In the genomic region with DNA sequence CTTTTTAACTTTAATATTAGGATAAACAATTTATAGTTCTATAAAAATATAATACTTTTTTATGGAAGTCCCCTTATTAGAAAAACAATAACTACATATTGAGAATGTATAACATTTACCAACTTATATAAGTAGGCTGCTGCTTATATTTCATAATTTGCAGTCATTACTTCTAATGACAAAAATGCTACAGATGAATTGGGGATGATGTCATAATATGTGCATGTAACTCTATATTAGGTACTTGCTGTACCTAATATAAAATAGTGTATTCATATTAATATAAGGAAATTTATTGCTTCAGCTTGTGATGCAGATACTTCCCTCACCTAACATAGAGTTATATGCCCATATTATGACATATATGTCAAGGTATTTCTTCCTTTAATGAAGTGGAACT, we compare ENCODE assay signal across 7 cellular contexts.
"Had no signal": no experiment of that assay in that cellular context is flagged by ENCODE, and none has a peak within 500 bp of the region (broad histone marks: within the 10 kb centered on the region; RNA-seq: fewer than 3 reads in every experiment).

No MANE protein-coding gene starts in this region.

- H3K27ac ChIP-seq: HL-60, KMS-11 had no signal

- H3K4me2 ChIP-seq: KMS-11 had no signal

- DNase-seq: IMR-90, KBM-7, KG1 had no signal

- H3K9ac ChIP-seq: KMS-11 had no signal

- FAIRE-seq: HTR-8/SVneo, K562 had no signal

- H3K4me3 ChIP-seq: K562 had no signal

- ATAC-seq: K562 had no signal
